ENCODE assay signal across 8 cellular contexts in the genomic region with DNA sequence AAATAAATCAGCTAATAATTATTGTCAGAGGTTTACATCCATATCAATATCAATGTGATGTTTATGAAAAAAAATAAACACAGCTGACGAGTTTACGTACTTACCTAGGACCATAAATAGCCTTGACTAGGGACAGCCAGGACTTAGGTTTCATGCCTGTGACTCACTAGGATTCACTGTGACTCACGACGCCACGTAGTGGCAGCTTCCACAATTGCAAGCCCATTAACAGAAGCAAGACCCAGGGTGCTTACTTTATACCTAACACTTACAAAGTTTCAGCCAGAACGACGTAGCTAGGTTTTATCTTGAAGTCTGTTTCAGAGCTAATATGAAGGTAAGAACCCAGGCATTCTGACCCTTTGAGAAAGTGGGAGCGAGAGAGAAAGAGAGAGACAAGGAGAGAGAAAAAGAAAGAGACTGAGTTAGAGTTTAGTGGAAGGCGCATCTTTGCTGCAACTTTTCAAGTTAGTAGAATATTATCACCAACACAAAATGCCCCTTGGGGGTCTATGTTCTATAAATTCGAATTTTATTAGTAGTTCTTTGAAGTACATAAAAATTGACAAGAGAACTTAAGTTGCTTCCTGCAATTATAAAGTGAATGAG.
DNase-seq lines count a peak whose midpoint lies in the region; ATAC-seq and TF ChIP-seq lines count a peak whose summit lies in the region.

No MANE protein-coding gene starts in this region.

- peak; percentile 80 for ATAC-seq in GM21528 (IDR thresholded peaks at IDR 0.05; ENCODE audit: low FRiP score, unreplicated experiment)

- no peak overlapping the region for H4K8ac ChIP-seq in neuronal stem cell (ENCODE audit: low read depth, low read length)

- H3K9me2 ChIP-seq in DOHH2 (replicated peaks; ENCODE audit: control insufficient read depth, low read length): no peaks in the 10 kb centered on the region

- no peaks in the 10 kb centered on the region for H3F3A ChIP-seq in DOHH2 (ENCODE audit: control insufficient read depth, insufficient read depth)

- no peak for TF ChIP-seq POLR2A in Peyer's patch (IDR thresholded peaks at IDR 0.05)
- TF ChIP-seq POLR2A in suprapubic skin (IDR thresholded peaks at IDR 0.05): no peak

- H3K36me3 ChIP-seq in DOHH2 (ENCODE audit: control insufficient read depth, low read length) (no peaks in the 10 kb centered on the region), Peyer's patch (no peaks in the 10 kb centered on the region), neuronal stem cell (replicated peaks in 1 of 2; ENCODE audit: control insufficient read depth in 2 of 2, insufficient read depth in 2 of 2, low read length in 2 of 2) (no peaks in the 10 kb centered on the region), suprapubic skin (no peaks in the 10 kb centered on the region)

- H2BK5ac ChIP-seq in neuronal stem cell (ENCODE audit: low read length): no peak overlapping the region

- H2BK120ac ChIP-seq in neuronal stem cell (ENCODE audit: low read depth, low read length): no peak overlapping the region

- H3K4me3 ChIP-seq in DOHH2 (ENCODE audit: low read length): no peak overlapping the region
- no peak overlapping the region for H3K4me3 ChIP-seq in Peyer's patch
- H3K4me3 ChIP-seq in neuronal stem cell (ENCODE audit: low read length in 2 of 2): no peak overlapping the region
- H3K4me3 ChIP-seq in suprapubic skin: no peak overlapping the region

- no peaks in the 10 kb centered on the region for H4K20me1 ChIP-seq in DOHH2 (ENCODE audit: control insufficient read depth, insufficient read depth, low read depth, low read length)

- no peak overlapping the region for H3K23ac ChIP-seq in neuronal stem cell (ENCODE audit: low read depth, low read length, poor library complexity)

- no peak overlapping the region for H3K4me2 ChIP-seq in DOHH2 (ENCODE audit: low read length)
- no peak overlapping the region for H3K4me2 ChIP-seq in neuronal stem cell (ENCODE audit: insufficient read depth, low read length, poor library complexity, severe bottlenecking)

- H2AFZ ChIP-seq in neuronal stem cell (ENCODE audit: low read length): no peak overlapping the region

- no peak overlapping the region for H2BK12ac ChIP-seq in neuronal stem cell (ENCODE audit: low read length)

- TF ChIP-seq EP300 in suprapubic skin (IDR thresholded peaks at IDR 0.05): no peak

- no peaks in the 10 kb centered on the region for H3K9me3 ChIP-seq in DOHH2 (ENCODE audit: control insufficient read depth, insufficient read depth, low read length)
- H3K9me3 ChIP-seq in Peyer's patch: no peaks in the 10 kb centered on the region
- H3K9me3 ChIP-seq in neuronal stem cell (replicated peaks in 1 of 2; ENCODE audit: control insufficient read depth in 2 of 2, insufficient read depth in 1 of 2, low read depth in 1 of 2, low read length in 2 of 2): no peaks in the 10 kb centered on the region
- no peaks in the 10 kb centered on the region for H3K9me3 ChIP-seq in suprapubic skin

- H3K4ac ChIP-seq in neuronal stem cell (ENCODE audit: low read length): no peak overlapping the region

- no peak overlapping the region for H3K9ac ChIP-seq in neuronal stem cell (ENCODE audit: low read depth, low read length, poor library complexity)

- H3K27ac ChIP-seq in DOHH2 (ENCODE audit: low read depth, low read length) (no peak overlapping the region), Peyer's patch (no peak overlapping the region), neuronal stem cell (replicated peaks; ENCODE audit: low read length) (no peak overlapping the region), suprapubic skin (no peak overlapping the region)

- H3K79me2 ChIP-seq in DOHH2 (ENCODE audit: control insufficient read depth, low read length): no peaks in the 10 kb centered on the region

- H3K79me1 ChIP-seq in neuronal stem cell (ENCODE audit: low read depth, low read length): no peaks in the 10 kb centered on the region

- H3K4me1 ChIP-seq in DOHH2 (ENCODE audit: control insufficient read depth, low read length): no peaks in the 10 kb centered on the region
- no peaks in the 10 kb centered on the region for H3K4me1 ChIP-seq in Peyer's patch
- no peaks in the 10 kb centered on the region for H3K4me1 ChIP-seq in neuronal stem cell (ENCODE audit: control insufficient read depth in 2 of 2, insufficient read depth in 1 of 2, low read depth in 1 of 2, low read length in 2 of 2)
- H3K4me1 ChIP-seq in suprapubic skin: peaks cover 10% of the 10 kb centered on the region

- no peak overlapping the region for H2AK5ac ChIP-seq in neuronal stem cell (ENCODE audit: low read depth, low read length)

- no CpG with 5 or more reads among the region's 10 CpGs for WGBS in neuronal stem cell (ENCODE audit: extremely low coverage in 2 of 2, insufficient read length in 2 of 2, insufficient replicate concordance in 1 of 2), 2 donors
- 15% methylated on average over 10 of the region's 10 CpGs for WGBS in suprapubic skin

- no peak overlapping the region for H2BK15ac ChIP-seq in neuronal stem cell (ENCODE audit: low read length)

- H3K14ac ChIP-seq in neuronal stem cell (ENCODE audit: low read length): no peak overlapping the region

- H3K27me3 ChIP-seq in DOHH2 (ENCODE audit: control insufficient read depth, low read length): peaks cover 7% of the 10 kb centered on the region; the same call in 1 of the 2 replicates
- no peaks in the 10 kb centered on the region for H3K27me3 ChIP-seq in Peyer's patch
- no peaks in the 10 kb centered on the region for H3K27me3 ChIP-seq in neuronal stem cell (ENCODE audit: control insufficient read depth in 3 of 3, insufficient read depth in 3 of 3, low read depth in 1 of 3, low read length in 3 of 3)
- no peaks in the 10 kb centered on the region for H3K27me3 ChIP-seq in suprapubic skin

- TF ChIP-seq CTCF in DOHH2 (IDR thresholded peaks at IDR 0.05; ENCODE audit: low read depth, low read length, poor library complexity, severe bottlenecking) (peak; percentile 83), Peyer's patch (IDR thresholded peaks at IDR 0.05) (peak; percentile 72 to 92 (median 86)), suprapubic skin (IDR thresholded peaks at IDR 0.05) (peak; percentile 67 to 92)

- H3K18ac ChIP-seq in neuronal stem cell (ENCODE audit: low read length): no peak overlapping the region

- DNase-seq in HuH-7 (ENCODE audit: low spot score): peak; percentile 60
- DNase-seq in Peyer's patch: peak; percentile 77 to 95 (median 87)
- peak; percentile 91 to 95 for DNase-seq in activated T-cell treated with anti-CD3 and anti-CD28 coated beads, Interleukin-2, amount 50 U/mL, for 48 hours
- peak; percentile 91 for DNase-seq in fibroblast of peridontal ligament (ENCODE audit: extremely low read depth)
- DNase-seq in neuronal stem cell (ENCODE audit: low spot score): peak; percentile 84
- DNase-seq in suprapubic skin (ENCODE audit: low spot score in 2 of 2): peak; percentile 84 to 88

- no peak overlapping the region for H4K91ac ChIP-seq in neuronal stem cell (ENCODE audit: low read depth, low read length, poor library complexity)
